In genomic region chr11:62880231-62880802, GRCh38 we compare ENCODE assay signal across 9 cellular contexts. TPM values are rescaled to one million over a fixed set of nuclear protein-coding genes. Genes with fewer than 3 reads are reported as not detected.
DNase-seq lines count a peak whose midpoint lies in the region; ATAC-seq and TF ChIP-seq lines count a peak whose summit lies in the region.
"Had no signal": no experiment of that assay in that cellular context is flagged by ENCODE, and none has a peak within 500 bp of the region (broad histone marks: within the 10 kb centered on the region; RNA-seq: fewer than 3 reads in every experiment).

No MANE protein-coding gene starts in this region.

- no peaks in the 10 kb centered on the region for H3K27me3 Mint-ChIP-seq in activated T-helper 2 cell treated with anti-CD3 and anti-CD28 coated beads, Interferon-gamma antibody, Interleukin-2, Interleukin-4, amounts not matched to agents 10 μg/mL and 5 μg/mL and 100 μg/mL, durations not matched to agents 14 hours and 24 hours and 36 hours (ENCODE audit: low read depth)
- H3K27me3 Mint-ChIP-seq in glutamatergic neuron (ENCODE audit: unreplicated experiment): peaks cover 17% of the 10 kb centered on the region
- H3K27me3 Mint-ChIP-seq in progenitor cell of endocrine pancreas: no peaks in the 10 kb centered on the region

- H3K4me1 Mint-ChIP-seq in activated T-helper 2 cell treated with anti-CD3 and anti-CD28 coated beads, Interferon-gamma antibody, Interleukin-2, Interleukin-4, amounts not matched to agents 10 μg/mL and 5 μg/mL and 100 μg/mL, durations not matched to agents 14 hours and 24 hours and 36 hours (ENCODE audit: low read depth): peaks cover 50% of the 10 kb centered on the region
- H3K4me1 Mint-ChIP-seq in glutamatergic neuron (ENCODE audit: low read depth, unreplicated experiment) (peaks cover 38% of the 10 kb centered on the region), progenitor cell of endocrine pancreas (ENCODE audit: low read depth) (peaks cover 55% of the 10 kb centered on the region)

- ATAC-seq in GM21390 (IDR thresholded peaks at IDR 0.05; ENCODE audit: unreplicated experiment): peak; percentile 11

- intact Hi-C loops in activated T-helper 2 cell treated with anti-CD3 and anti-CD28 coated beads, Interferon-gamma antibody, Interleukin-2, Interleukin-4, amounts not matched to agents 10 μg/mL and 5 μg/mL and 100 μg/mL, durations not matched to agents 14 hours and 24 hours and 36 hours (cut with micrococcal nuclease): loop anchor here (1.0 to 2.0 kb wide), 3 partner anchors 24 to 154 kb away; partner anchors contain the start of genes HNRNPUL2 and TMEM179B

- H3K27ac Mint-ChIP-seq in activated T-helper 2 cell treated with anti-CD3 and anti-CD28 coated beads, Interferon-gamma antibody, Interleukin-2, Interleukin-4, amounts not matched to agents 10 μg/mL and 5 μg/mL and 100 μg/mL, durations not matched to agents 14 hours and 24 hours and 36 hours: peak overlapping the region; percentile 100
- H3K27ac Mint-ChIP-seq in glutamatergic neuron (ENCODE audit: unreplicated experiment) (peak overlapping the region; percentile 100), progenitor cell of endocrine pancreas (peak overlapping the region; percentile 100)

- no peak for TF ChIP-seq CTCF in glutamatergic neuron (IDR thresholded peaks at IDR 0.05; ENCODE audit: partially characterized antibody, unreplicated experiment)
- TF ChIP-seq CTCF in progenitor cell of endocrine pancreas (IDR thresholded peaks at IDR 0.05; ENCODE audit: unreplicated experiment): no peak

- in situ Hi-C loops in KBM-7 (cut with MboI; ENCODE audit: low pct_unique_long_range_greater_than_20kb, low sequenced_read_pairs): no loop called here

- no peaks in the 10 kb centered on the region for H3K9me3 Mint-ChIP-seq in activated T-helper 2 cell treated with anti-CD3 and anti-CD28 coated beads, Interferon-gamma antibody, Interleukin-2, Interleukin-4, amounts not matched to agents 10 μg/mL and 5 μg/mL and 100 μg/mL, durations not matched to agents 14 hours and 24 hours and 36 hours
- peaks cover 17% of the 10 kb centered on the region for H3K9me3 Mint-ChIP-seq in glutamatergic neuron (ENCODE audit: unreplicated experiment)
- no peaks in the 10 kb centered on the region for H3K9me3 Mint-ChIP-seq in progenitor cell of endocrine pancreas (ENCODE audit: low read depth)

- H3K4me3 Mint-ChIP-seq in activated T-helper 2 cell treated with anti-CD3 and anti-CD28 coated beads, Interferon-gamma antibody, Interleukin-2, Interleukin-4, amounts not matched to agents 10 μg/mL and 5 μg/mL and 100 μg/mL, durations not matched to agents 14 hours and 24 hours and 36 hours (ENCODE audit: low read depth): peak overlapping the region; percentile 100
- H3K4me3 Mint-ChIP-seq in glutamatergic neuron (ENCODE audit: unreplicated experiment) (peak overlapping the region; percentile 100), progenitor cell of endocrine pancreas (ENCODE audit: low read depth) (peak overlapping the region; percentile 97)

- DNase-seq in Daoy (ENCODE audit: low read depth): peak; percentile 41
- peak; percentile 62 for DNase-seq in KBM-7
- DNase-seq in activated T-helper 2 cell treated with anti-CD3 and anti-CD28 coated beads, Interferon-gamma antibody, Interleukin-2, Interleukin-4, amounts not matched to agents 10 μg/mL and 5 μg/mL and 100 μg/mL, durations not matched to agents 14 hours and 24 hours and 36 hours (ENCODE audit: low spot score): no peak
- peak; percentile 25 for DNase-seq in glutamatergic neuron
- no peak for DNase-seq in progenitor cell of endocrine pancreas (ENCODE audit: low spot score, unreplicated experiment)
- DNase-seq in NCI-H2227 (lab: John Stamatoyannopoulos, UW; ENCODE audit: unreplicated experiment): no peak
- no peak for DNase-seq in NCI-H2171 treated with DMSO at 0.1 percent for 48 hours (lab: John Stamatoyannopoulos, UW)

- peaks cover 65% of the 10 kb centered on the region for H3K36me3 Mint-ChIP-seq in activated T-helper 2 cell treated with anti-CD3 and anti-CD28 coated beads, Interferon-gamma antibody, Interleukin-2, Interleukin-4, amounts not matched to agents 10 μg/mL and 5 μg/mL and 100 μg/mL, durations not matched to agents 14 hours and 24 hours and 36 hours (ENCODE audit: low read depth)
- H3K36me3 Mint-ChIP-seq in glutamatergic neuron (ENCODE audit: unreplicated experiment): no peaks in the 10 kb centered on the region
- peaks cover 30% of the 10 kb centered on the region for H3K36me3 Mint-ChIP-seq in progenitor cell of endocrine pancreas (ENCODE audit: insufficient read depth)

RNA-seq across cellular contexts. Expression of gene SLC3A2, which starts 0.4 kb away (rescaled TPM):
- total RNA-seq in Daoy (2014; rRNA removed; shearing (Covaris generic)): 137 and 170 TPM in 2 replicates
- 245 and 286 TPM in 2 replicates for total RNA-seq in activated T-helper 2 cell treated with anti-CD3 and anti-CD28 coated beads, Interferon-gamma antibody, Interleukin-2, Interleukin-4, amounts not matched to agents 10 μg/mL and 5 μg/mL and 100 μg/mL, durations not matched to agents 14 hours and 24 hours and 36 hours
- 221 TPM for total RNA-seq in glutamatergic neuron (ENCODE audit: unreplicated experiment)
- total RNA-seq in progenitor cell of endocrine pancreas: 140 and 180 TPM in 2 replicates

RNA-seq across cellular contexts. Expression of gene CHRM1, which starts 40.8 kb away (rescaled TPM):
- not detected in 2 replicates for total RNA-seq in Daoy (2014; rRNA removed; shearing (Covaris generic))
- not detected in 2 replicates for total RNA-seq in activated T-helper 2 cell treated with anti-CD3 and anti-CD28 coated beads, Interferon-gamma antibody, Interleukin-2, Interleukin-4, amounts not matched to agents 10 μg/mL and 5 μg/mL and 100 μg/mL, durations not matched to agents 14 hours and 24 hours and 36 hours
- not detected for total RNA-seq in glutamatergic neuron (ENCODE audit: unreplicated experiment)
- total RNA-seq in progenitor cell of endocrine pancreas: 0.62 and 0.67 TPM in 2 replicates
- total RNA-seq: dermis microvascular lymphatic vessel endothelial cell had no signal

RNA-seq across cellular contexts. Expression of gene WDR74, which starts 40.9 kb away (rescaled TPM):
- total RNA-seq in Daoy (2014; rRNA removed; shearing (Covaris generic)): 147 and 152 TPM in 2 replicates
- total RNA-seq in activated T-helper 2 cell treated with anti-CD3 and anti-CD28 coated beads, Interferon-gamma antibody, Interleukin-2, Interleukin-4, amounts not matched to agents 10 μg/mL and 5 μg/mL and 100 μg/mL, durations not matched to agents 14 hours and 24 hours and 36 hours: 109 and 112 TPM in 2 replicates
- total RNA-seq in glutamatergic neuron (ENCODE audit: unreplicated experiment) (69.0 TPM), progenitor cell of endocrine pancreas (55.8 and 60.3 TPM in 2 replicates)

RNA-seq across cellular contexts. Expression of gene TEX54, which starts 47.7 kb away (rescaled TPM):
- not detected in 2 replicates for total RNA-seq in Daoy (2014; rRNA removed; shearing (Covaris generic))
- 1.2 TPM in 1 of 2 replicates, not detected in the other for total RNA-seq in activated T-helper 2 cell treated with anti-CD3 and anti-CD28 coated beads, Interferon-gamma antibody, Interleukin-2, Interleukin-4, amounts not matched to agents 10 μg/mL and 5 μg/mL and 100 μg/mL, durations not matched to agents 14 hours and 24 hours and 36 hours
- total RNA-seq in glutamatergic neuron (ENCODE audit: unreplicated experiment): 1.0 TPM
- not detected in 2 replicates for total RNA-seq in progenitor cell of endocrine pancreas
- total RNA-seq: dermis microvascular lymphatic vessel endothelial cell had no signal

RNA-seq across cellular contexts. Expression of gene STX5, which starts 48.5 kb away (rescaled TPM):
- 26.0 and 28.2 TPM in 2 replicates for total RNA-seq in Daoy (2014; rRNA removed; shearing (Covaris generic))
- 37.4 and 41.9 TPM in 2 replicates for total RNA-seq in activated T-helper 2 cell treated with anti-CD3 and anti-CD28 coated beads, Interferon-gamma antibody, Interleukin-2, Interleukin-4, amounts not matched to agents 10 μg/mL and 5 μg/mL and 100 μg/mL, durations not matched to agents 14 hours and 24 hours and 36 hours
- total RNA-seq in glutamatergic neuron (ENCODE audit: unreplicated experiment) (40.7 TPM), progenitor cell of endocrine pancreas (39.3 and 45.3 TPM in 2 replicates)

Comparison
In these comparisons a context has a peak if more than half of its experiments do, and no peak if none do; other contexts are left out.
1. DNase-seq: peak in Daoy (single experiment), KBM-7 (single experiment) and glutamatergic neuron (single experiment); none in activated T-helper 2 cell treated with anti-CD3 and anti-CD28 coated beads, Interferon-gamma antibody, Interleukin-2, Interleukin-4, amounts not matched to agents 10 μg/mL and 5 μg/mL and 100 μg/mL, durations not matched to agents 14 hours and 24 hours and 36 hours (single experiment), progenitor cell of endocrine pancreas (single experiment), NCI-H2227 (single experiment) and NCI-H2171 treated with DMSO at 0.1 percent for 48 hours (single experiment).
2. Peak in every context shown above with its lines, with median percentiles within 50 percentile points of each other: H3K27ac Mint-ChIP-seq and H3K4me3 Mint-ChIP-seq.